8 cellular contexts compared by ENCODE assay signal in genomic region chr19:43934055-43934984, GRCh38. TPM values are rescaled to one million over a fixed set of nuclear protein-coding genes. Genes with fewer than 3 reads are reported as not detected.
A peak's percentile ranks its signal among the peaks of the same experiment; 100 is the strongest.
DNase-seq lines count a peak whose midpoint lies in the region; ATAC-seq and TF ChIP-seq lines count a peak whose summit lies in the region.

No MANE protein-coding gene starts in this region.

- no peak for ATAC-seq in GM21619 (IDR thresholded peaks at IDR 0.05; ENCODE audit: unreplicated experiment)
- no peak for ATAC-seq in GM18498 (IDR thresholded peaks at IDR 0.05; ENCODE audit: unreplicated experiment)
- ATAC-seq in GM19023 (IDR thresholded peaks at IDR 0.05; ENCODE audit: unreplicated experiment), result no peak

- no peak for DNase-seq in activated T-cell treated with anti-CD3 and anti-CD28 coated beads, Interleukin-2, amount 50 U/mL, for 24 hours
- DNase-seq in activated T-cell treated with anti-CD3 and anti-CD28 coated beads, Interleukin-2, amount 50 U/mL, for 1 hour, result no peak
- DNase-seq in SK-N-MC (ENCODE audit: low read depth, low spot score), result no peak

- H3K4me1 ChIP-seq in esophagus (ENCODE audit: control insufficient read depth in 2 of 2, insufficient read depth in 2 of 2, low read length in 1 of 2) (no peaks in the 10 kb centered on the region), neutrophil (ENCODE audit: control insufficient read depth in 1 of 2, insufficient read depth in 1 of 2, low read depth in 1 of 2, low read length in 1 of 2) (peaks cover 13 to 17% of the 10 kb centered on the region in 2 experiments)

- H3K27me3 ChIP-seq in esophagus (ENCODE audit: control insufficient read depth in 1 of 2, insufficient read depth in 2 of 2, low read length in 2 of 2) (no peaks in the 10 kb centered on the region), neutrophil (no peaks in the 10 kb centered on the region)

- no peak for TF ChIP-seq CTCF in neutrophil (IDR thresholded peaks at IDR 0.05)

- H3K36me3 ChIP-seq in SK-N-MC (ENCODE audit: insufficient read depth, low read length), result peaks cover 39% of the 10 kb centered on the region
- peaks cover 9 to 13% of the 10 kb centered on the region in 2 donors for H3K36me3 ChIP-seq in esophagus (ENCODE audit: control insufficient read depth in 2 of 2, insufficient read depth in 2 of 2, low read length in 1 of 2)
- H3K36me3 ChIP-seq in neutrophil, result peaks cover 29% of the 10 kb centered on the region

- WGBS in esophagus, 2 donors, result 11 to 13% methylated on average over 15 of the region's 15 CpGs

- no peaks in the 10 kb centered on the region for H3K27me3 Mint-ChIP-seq in activated T-cell treated with anti-CD3 and anti-CD28 coated beads, Interleukin-2, amount 50 U/mL, for 24 hours

- H3K27ac ChIP-seq in SK-N-MC, result peak overlapping the region; percentile 42; the same call in 1 of the 2 replicates
- H3K27ac ChIP-seq in esophagus (ENCODE audit: low read depth in 2 of 2, low read length in 1 of 2), result peak overlapping the region; percentile 78 to 96
- peak overlapping the region; percentile 53 for H3K27ac ChIP-seq in neutrophil

- peak overlapping the region; percentile 96 for H3K27ac Mint-ChIP-seq in activated T-cell treated with anti-CD3 and anti-CD28 coated beads, Interleukin-2, amount 50 U/mL, for 24 hours

- peaks cover 56% of the 10 kb centered on the region for H3K36me3 Mint-ChIP-seq in activated T-cell treated with anti-CD3 and anti-CD28 coated beads, Interleukin-2, amount 50 U/mL, for 24 hours (ENCODE audit: low read depth)

- H3K4me1 Mint-ChIP-seq in activated T-cell treated with anti-CD3 and anti-CD28 coated beads, Interleukin-2, amount 50 U/mL, for 24 hours (ENCODE audit: low read depth), result peaks cover 32% of the 10 kb centered on the region

- H3K9me3 ChIP-seq in SK-N-MC (ENCODE audit: low read depth, low read length), result no peaks in the 10 kb centered on the region
- H3K9me3 ChIP-seq in esophagus (ENCODE audit: control insufficient read depth in 2 of 2, insufficient read depth in 1 of 2, low read depth in 1 of 2, low read length in 1 of 2), result no peaks in the 10 kb centered on the region
- peaks cover under 1% of the 10 kb centered on the region for H3K9me3 ChIP-seq in neutrophil

- peak overlapping the region; percentile 93 for H3K4me3 Mint-ChIP-seq in activated T-cell treated with anti-CD3 and anti-CD28 coated beads, Interleukin-2, amount 50 U/mL, for 24 hours

- peaks cover 9% of the 10 kb centered on the region for H3K9me3 Mint-ChIP-seq in activated T-cell treated with anti-CD3 and anti-CD28 coated beads, Interleukin-2, amount 50 U/mL, for 24 hours

- H3K4me3 ChIP-seq in SK-N-MC (peak overlapping the region; percentile 97), esophagus (ENCODE audit: low read depth in 1 of 2, low read length in 2 of 2) (peak overlapping the region; percentile 66 to 91), neutrophil (ENCODE audit: low read depth in 1 of 2, low read length in 1 of 2) (peak overlapping the region; percentile 70 to 90)

- peak overlapping the region; percentile 95 for H3K9ac ChIP-seq in SK-N-MC (ENCODE audit: insufficient read length)

RNA-seq across cellular contexts. Expression of gene ZNF45, which starts 0.8 kb away (rescaled TPM):
- polyA plus RNA-seq in esophagus, result 1 to 10 TPM; 3.0 to 3.2 TPM

RNA-seq across cellular contexts. Expression of gene ZNF221, which starts 16.7 kb away (rescaled TPM):
- polyA plus RNA-seq in esophagus, result 1 to 10 TPM in 1 of 2 donors, under 1 TPM in 1; 0.42 to 1.2 TPM

RNA-seq across cellular contexts. Expression of gene ZNF155, which starts 49.7 kb away (rescaled TPM):
- polyA plus RNA-seq in esophagus, result 1 to 10 TPM; 2.9 to 3.4 TPM

RNA-seq across cellular contexts. Expression of gene ZNF404, which starts 50.6 kb away (rescaled TPM):
- polyA plus RNA-seq in esophagus, result 1 to 10 TPM in 1 of 2 donors, under 1 TPM in 1; 0.94 to 5.9 TPM
